In the genomic region with DNA sequence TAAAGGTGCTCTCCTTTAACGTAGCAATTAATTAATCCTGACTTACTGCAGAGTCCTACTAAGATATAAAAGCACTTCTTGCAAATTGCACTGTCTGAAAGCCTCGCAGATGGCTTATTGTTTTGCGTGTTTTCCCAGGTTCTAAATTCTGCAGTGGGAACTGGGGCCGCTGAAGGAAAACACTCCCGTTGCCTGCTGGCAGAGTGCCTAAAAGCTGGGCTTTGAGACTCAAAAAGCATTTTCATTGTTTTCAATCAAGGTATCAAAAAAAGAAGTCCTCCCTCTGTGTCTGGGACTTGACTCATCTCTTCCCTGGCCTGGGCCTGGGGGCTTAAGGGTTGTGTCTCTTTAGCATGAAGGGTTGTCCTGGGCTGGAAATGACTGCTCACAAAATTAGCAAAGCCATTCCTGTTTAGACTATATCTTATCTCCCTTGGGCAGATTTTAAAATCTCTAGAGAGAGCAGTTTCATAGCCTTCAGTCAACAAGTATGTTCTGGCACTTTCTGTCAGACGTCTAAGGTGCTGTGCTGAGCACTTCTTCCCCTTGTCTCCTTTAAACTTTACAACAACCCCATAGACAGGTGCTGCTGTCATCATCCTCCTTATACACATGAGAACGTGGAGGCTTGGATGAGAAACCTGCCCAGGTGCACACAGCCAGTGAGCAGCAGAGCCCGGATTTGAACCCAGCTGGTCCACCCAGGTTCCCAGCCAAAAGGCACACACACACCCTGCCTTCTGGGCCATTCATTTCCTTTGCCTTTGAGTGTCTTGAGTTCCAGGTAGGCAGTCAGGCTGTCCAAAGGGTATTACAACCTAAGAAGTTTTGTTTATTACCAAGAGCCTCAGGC, we compare ENCODE assay signal across 2 cellular contexts.
TF ChIP-seq lines count a peak whose summit lies in the region.

No MANE protein-coding gene starts in this region.

TF ChIP-seq in K562, 482 proteins besides CTCF, POLR2A, EP300 and RAD21 (continued from another document and continues in another):
- TF ChIP-seq GTF2A2 (tag; IDR thresholded peaks at IDR 0.05), result no peak
- TF ChIP-seq, protein P1, sequence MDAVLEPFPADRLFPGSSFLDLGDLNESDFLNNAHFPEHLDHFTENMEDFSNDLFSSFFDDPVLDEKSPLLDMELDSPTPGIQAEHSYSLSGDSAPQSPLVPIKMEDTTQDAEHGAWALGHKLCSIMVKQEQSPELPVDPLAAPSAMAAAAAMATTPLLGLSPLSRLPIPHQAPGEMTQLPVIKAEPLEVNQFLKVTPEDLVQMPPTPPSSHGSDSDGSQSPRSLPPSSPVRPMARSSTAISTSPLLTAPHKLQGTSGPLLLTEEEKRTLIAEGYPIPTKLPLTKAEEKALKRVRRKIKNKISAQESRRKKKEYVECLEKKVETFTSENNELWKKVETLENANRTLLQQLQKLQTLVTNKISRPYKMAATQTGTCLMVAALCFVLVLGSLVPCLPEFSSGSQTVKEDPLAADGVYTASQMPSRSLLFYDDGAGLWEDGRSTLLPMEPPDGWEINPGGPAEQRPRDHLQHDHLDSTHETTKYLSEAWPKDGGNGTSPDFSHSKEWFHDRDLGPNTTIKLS (IDR thresholded peaks at IDR 0.05; ENCODE audit: borderline replicate concordance, low read depth), result no peak
- TF ChIP-seq IRF1 (CRISPR knock-in tag; IDR thresholded peaks at IDR 0.05; ENCODE audit: borderline replicate concordance), result no peak
- no peak for TF ChIP-seq CCAR2 (IDR thresholded peaks at IDR 0.05; ENCODE audit: low read depth, low read length)
- TF ChIP-seq ZNF197 (CRISPR knock-in tag; IDR thresholded peaks at IDR 0.05; ENCODE audit: low read depth), result no peak
- TF ChIP-seq DIDO1 (tag; IDR thresholded peaks at IDR 0.05; ENCODE audit: low read depth), result no peak
- TF ChIP-seq NCOR1 (IDR thresholded peaks at IDR 0.05), result 0 out of 2 replicates have a peak, but pooled peaks have one; percentile 19
- TF ChIP-seq FOXJ3 (CRISPR knock-in tag; IDR thresholded peaks at IDR 0.05), result no peak
- no peak for TF ChIP-seq SREBF2 (CRISPR knock-in tag; IDR thresholded peaks at IDR 0.05)
- peak; percentile 23 for TF ChIP-seq MEIS2 (IDR thresholded peaks at IDR 0.05; ENCODE audit: partially characterized antibody)
- TF ChIP-seq SLC30A9 (CRISPR knock-in tag; IDR thresholded peaks at IDR 0.05), result no peak
- TF ChIP-seq KDM1A (IDR thresholded peaks at IDR 0.05), result 0 out of 4 replicates have a peak, but pooled peaks of 1 of the 2 experiments have one; percentile 14
- TF ChIP-seq HEY1 (CRISPR knock-in tag; IDR thresholded peaks at IDR 0.05; ENCODE audit: borderline replicate concordance), result no peak
- TF ChIP-seq RREB1 (CRISPR knock-in tag; IDR thresholded peaks at IDR 0.05), result no peak
- no peak for TF ChIP-seq TBL1XR1 (IDR thresholded peaks at IDR 0.05; ENCODE audit: low read length in 2 of 2)
- no peak for TF ChIP-seq NR1H2 (CRISPR knock-in tag; IDR thresholded peaks at IDR 0.05)
- TF ChIP-seq TOE1 (IDR thresholded peaks at IDR 0.05; ENCODE audit: borderline replicate concordance), result no peak
- TF ChIP-seq TOE1 (CRISPR knock-in tag; IDR thresholded peaks at IDR 0.05; ENCODE audit: borderline replicate concordance, low read depth), result no peak
- TF ChIP-seq ELF4 (CRISPR knock-in tag; IDR thresholded peaks at IDR 0.05), result no peak
- TF ChIP-seq ZNF134 (CRISPR knock-in tag; conservative IDR thresholded peaks at IDR 0.05), result no peak
- no peak for TF ChIP-seq HDAC8 (tag; IDR thresholded peaks at IDR 0.05)
- TF ChIP-seq SMARCA4 (IDR thresholded peaks at IDR 0.05), result no peak
- peak; percentile 23; the same call in 1 of the 2 replicates for TF ChIP-seq ARID1B (IDR thresholded peaks at IDR 0.05)
- TF ChIP-seq ZNF143 (CRISPR knock-in tag; IDR thresholded peaks at IDR 0.05), result no peak
- TF ChIP-seq ZNF224 (CRISPR knock-in tag; IDR thresholded peaks at IDR 0.05), result no peak
- TF ChIP-seq RCOR1 (IDR thresholded peaks at IDR 0.05; ENCODE audit: borderline replicate concordance in 1 of 2, low read depth in 2 of 2, low read length in 2 of 2), result 0 out of 4 replicates have a peak, but pooled peaks of 1 of the 2 experiments have one; percentile 29
- no peak for TF ChIP-seq ZNF778 (CRISPR knock-in tag; IDR thresholded peaks at IDR 0.05)
- no peak for TF ChIP-seq IFI16 (CRISPR knock-in tag; IDR thresholded peaks at IDR 0.05)

TF ChIP-seq in WTC11, 78 proteins besides CTCF, POLR2A, EP300 and RAD21 (continued from another document):
- TF ChIP-seq CREM (CRISPR knock-in tag; IDR thresholded peaks at IDR 0.05) (no peak), IRF2 (CRISPR knock-in tag; IDR thresholded peaks at IDR 0.05; ENCODE audit: borderline replicate concordance, low read depth) (no peak)
- TF ChIP-seq, protein P2, sequence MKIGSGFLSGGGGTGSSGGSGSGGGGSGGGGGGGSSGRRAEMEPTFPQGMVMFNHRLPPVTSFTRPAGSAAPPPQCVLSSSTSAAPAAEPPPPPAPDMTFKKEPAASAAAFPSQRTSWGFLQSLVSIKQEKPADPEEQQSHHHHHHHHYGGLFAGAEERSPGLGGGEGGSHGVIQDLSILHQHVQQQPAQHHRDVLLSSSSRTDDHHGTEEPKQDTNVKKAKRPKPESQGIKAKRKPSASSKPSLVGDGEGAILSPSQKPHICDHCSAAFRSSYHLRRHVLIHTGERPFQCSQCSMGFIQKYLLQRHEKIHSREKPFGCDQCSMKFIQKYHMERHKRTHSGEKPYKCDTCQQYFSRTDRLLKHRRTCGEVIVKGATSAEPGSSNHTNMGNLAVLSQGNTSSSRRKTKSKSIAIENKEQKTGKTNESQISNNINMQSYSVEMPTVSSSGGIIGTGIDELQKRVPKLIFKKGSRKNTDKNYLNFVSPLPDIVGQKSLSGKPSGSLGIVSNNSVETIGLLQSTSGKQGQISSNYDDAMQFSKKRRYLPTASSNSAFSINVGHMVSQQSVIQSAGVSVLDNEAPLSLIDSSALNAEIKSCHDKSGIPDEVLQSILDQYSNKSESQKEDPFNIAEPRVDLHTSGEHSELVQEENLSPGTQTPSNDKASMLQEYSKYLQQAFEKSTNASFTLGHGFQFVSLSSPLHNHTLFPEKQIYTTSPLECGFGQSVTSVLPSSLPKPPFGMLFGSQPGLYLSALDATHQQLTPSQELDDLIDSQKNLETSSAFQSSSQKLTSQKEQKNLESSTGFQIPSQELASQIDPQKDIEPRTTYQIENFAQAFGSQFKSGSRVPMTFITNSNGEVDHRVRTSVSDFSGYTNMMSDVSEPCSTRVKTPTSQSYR (CRISPR knock-in tag; IDR thresholded peaks at IDR 0.05), result no peak
- TF ChIP-seq, protein P3, sequence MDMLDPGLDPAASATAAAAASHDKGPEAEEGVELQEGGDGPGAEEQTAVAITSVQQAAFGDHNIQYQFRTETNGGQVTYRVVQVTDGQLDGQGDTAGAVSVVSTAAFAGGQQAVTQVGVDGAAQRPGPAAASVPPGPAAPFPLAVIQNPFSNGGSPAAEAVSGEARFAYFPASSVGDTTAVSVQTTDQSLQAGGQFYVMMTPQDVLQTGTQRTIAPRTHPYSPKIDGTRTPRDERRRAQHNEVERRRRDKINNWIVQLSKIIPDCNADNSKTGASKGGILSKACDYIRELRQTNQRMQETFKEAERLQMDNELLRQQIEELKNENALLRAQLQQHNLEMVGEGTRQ (CRISPR knock-in tag; IDR thresholded peaks at IDR 0.05), result no peak
